ENCODE assay signal across 1 cellular context in the genomic region with DNA sequence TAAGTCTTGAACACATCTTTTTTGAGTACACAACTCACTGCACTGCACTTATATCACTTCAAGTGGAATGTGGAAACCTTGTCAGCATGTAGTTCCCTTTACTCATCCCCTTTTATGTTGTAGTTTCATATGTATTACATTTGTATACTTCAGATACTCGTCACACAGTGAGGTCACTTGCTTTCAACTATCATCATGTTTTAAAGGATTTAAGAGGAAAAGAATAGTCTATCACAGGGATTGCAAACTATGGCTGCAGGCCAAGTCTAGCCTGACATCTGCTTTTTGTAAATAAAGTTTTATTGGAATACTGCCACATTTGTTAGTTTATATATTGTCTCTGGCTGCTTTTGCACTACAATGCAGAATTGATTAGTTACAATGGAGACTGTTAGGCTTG.
TF ChIP-seq lines count a peak whose summit lies in the region.

No MANE protein-coding gene starts in this region.

TF ChIP-seq in endothelial cell of umbilical vein, 7 proteins besides CTCF, POLR2A, EP300 and RAD21 (continued from another document):
- TF ChIP-seq, protein P1, sequence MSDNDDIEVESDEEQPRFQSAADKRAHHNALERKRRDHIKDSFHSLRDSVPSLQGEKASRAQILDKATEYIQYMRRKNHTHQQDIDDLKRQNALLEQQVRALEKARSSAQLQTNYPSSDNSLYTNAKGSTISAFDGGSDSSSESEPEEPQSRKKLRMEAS (IDR thresholded peaks at IDR 0.05; ENCODE audit: insufficient read depth, insufficient read length): no peak
- TF ChIP-seq MYC (IDR thresholded peaks at IDR 0.05; ENCODE audit: low read depth, low read length): no peak
- no peak for TF ChIP-seq GATA2 (IDR thresholded peaks at IDR 0.05; ENCODE audit: insufficient read depth, insufficient read length, low read depth, low read length)
- no peak for TF ChIP-seq FOS (IDR thresholded peaks at IDR 0.05; ENCODE audit: borderline replicate concordance, insufficient read depth, low read length)
- TF ChIP-seq JUN (IDR thresholded peaks at IDR 0.05; ENCODE audit: borderline replicate concordance, insufficient read depth, insufficient read length, low read depth): no peak
